Comparison of ENCODE assay signal across 9 cellular contexts in genomic region chr12:119695034-119695433, GRCh38. TPM values are rescaled to one million over a fixed set of nuclear protein-coding genes. Genes with fewer than 3 reads are reported as not detected.
DNase-seq lines count a peak whose midpoint lies in the region; ATAC-seq, FAIRE-seq and TF ChIP-seq lines count a peak whose summit lies in the region.
"Had no signal": no experiment of that assay in that cellular context is flagged by ENCODE, and none has a peak within 500 bp of the region (broad histone marks: within the 10 kb centered on the region; RNA-seq: fewer than 3 reads in every experiment).

No MANE protein-coding gene starts in this region.

- TF ChIP-seq CTCF in GM12865 (IDR thresholded peaks at IDR 0.05; ENCODE audit: insufficient read depth, low read depth, low read length, missing control alignments) (peak; percentile 30), MM.1S (IDR thresholded peaks at IDR 0.05; ENCODE audit: low read length) (peak; percentile 9; the same call in 1 of the 2 replicates), endothelial cell of umbilical vein (IDR thresholded peaks at IDR 0.05; ENCODE audit: extremely low read depth in 1 of 2, insufficient read depth in 1 of 2, low read depth in 1 of 2, low read length in 2 of 2) (peak; percentile 47 to 65), parathyroid adenoma (IDR thresholded peaks at IDR 0.05) (peak; percentile 45)

- no peak for ATAC-seq in HG02870 (IDR thresholded peaks at IDR 0.05; ENCODE audit: unreplicated experiment)

- H3K9me2 ChIP-seq in MM.1S (replicated peaks; ENCODE audit: insufficient read depth, low read length) = no peaks in the 10 kb centered on the region

- H3K79me2 ChIP-seq in MM.1S (ENCODE audit: low read length) = no peaks in the 10 kb centered on the region
- H3K79me2 ChIP-seq in endothelial cell of umbilical vein (ENCODE audit: control insufficient read depth, insufficient read depth, low read length) = no peaks in the 10 kb centered on the region
- no peaks in the 10 kb centered on the region for H3K79me2 ChIP-seq in parathyroid adenoma

- H3K27ac ChIP-seq in MM.1S (ENCODE audit: low read length) = no peak overlapping the region
- no peak overlapping the region for H3K27ac ChIP-seq in endothelial cell of umbilical vein (ENCODE audit: insufficient read depth, low read depth, low read length)
- no peak overlapping the region for H3K27ac ChIP-seq in parathyroid adenoma

- H4K20me1 ChIP-seq in MM.1S (ENCODE audit: insufficient read depth, low read length) = no peaks in the 10 kb centered on the region
- no peaks in the 10 kb centered on the region for H4K20me1 ChIP-seq in endothelial cell of umbilical vein (replicated peaks; ENCODE audit: control insufficient read depth, extremely low read depth, insufficient read depth, low read length)

- H2AFZ ChIP-seq in MM.1S (ENCODE audit: low read length) = no peak overlapping the region
- H2AFZ ChIP-seq in endothelial cell of umbilical vein (ENCODE audit: low read depth, low read length) = no peak overlapping the region
- no peak overlapping the region for H2AFZ ChIP-seq in parathyroid adenoma

- peak; percentile 38 for FAIRE-seq in endothelial cell of umbilical vein (lab: Jason Lieb, UNC)

- POLR2A ChIA-PET in endothelial cell of umbilical vein (lab: Charles Lee) = no interaction called here
- POLR2A ChIA-PET in HEK293T (lab: Yijun Ruan, JAX) = no interaction called here

- no peak for TF ChIP-seq POLR2A in endothelial cell of umbilical vein (IDR thresholded peaks at IDR 0.05; ENCODE audit: low read depth, low read length)

- H3K27me3 ChIP-seq in MM.1S (replicated peaks; ENCODE audit: insufficient read depth, low read length) (no peaks in the 10 kb centered on the region), endothelial cell of umbilical vein (ENCODE audit: control insufficient read depth in 2 of 2, insufficient read depth in 2 of 2, low read length in 2 of 2) (no peaks in the 10 kb centered on the region), parathyroid adenoma (ENCODE audit: control insufficient read depth, insufficient read depth, low read length) (no peaks in the 10 kb centered on the region), MG63 (no peaks in the 10 kb centered on the region)

- H3K4me2 ChIP-seq in MM.1S (ENCODE audit: low read depth, low read length) = no peak overlapping the region
- H3K4me2 ChIP-seq in endothelial cell of umbilical vein (ENCODE audit: insufficient read depth, low read length) = no peak overlapping the region
- H3K4me2 ChIP-seq in parathyroid adenoma (ENCODE audit: low read length) = no peak overlapping the region

- intact Hi-C loops in endothelial cell of umbilical vein (cut with micrococcal nuclease) = loop anchor here (2.0 kb wide), 1 partner anchor 14 kb away; no protein-coding TSS in a partner anchor

- H3K4me1 ChIP-seq in MM.1S (ENCODE audit: low read length) (no peaks in the 10 kb centered on the region), endothelial cell of umbilical vein (ENCODE audit: control insufficient read depth, extremely low read depth, insufficient read depth, low read length) (peaks cover 30% of the 10 kb centered on the region), parathyroid adenoma (peaks cover 16% of the 10 kb centered on the region)

- H3F3A ChIP-seq in MM.1S (ENCODE audit: insufficient read depth, low read length) = no peaks in the 10 kb centered on the region

- no peak for DNase-seq in GM12865 (ENCODE audit: low read depth)
- DNase-seq in MM.1S = no peak
- DNase-seq in endothelial cell of umbilical vein (ENCODE audit: low read depth, low spot score) = no peak
- no peak for DNase-seq in HEK293T (ENCODE audit: extremely low spot score)
- no peak for DNase-seq in MG63
- DNase-seq: activated CD8-positive, alpha-beta memory T cell treated with anti-CD3 and anti-CD28 coated beads, Interleukin-2, amount 50 U/mL, for 48 hours; occipital lobe had no signal

- dilution Hi-C loops in endothelial cell of umbilical vein (cut with MboI; ENCODE audit: extremely low pct_ligation_motif_present, low sequenced_read_pairs) = no loop called here

- H3K9me3 ChIP-seq in MM.1S (replicated peaks; ENCODE audit: insufficient read depth, low read length) (no peaks in the 10 kb centered on the region), endothelial cell of umbilical vein (replicated peaks; ENCODE audit: control insufficient read depth, insufficient read depth, low read length) (no peaks in the 10 kb centered on the region), parathyroid adenoma (ENCODE audit: control insufficient read depth, low read length) (no peaks in the 10 kb centered on the region), MG63 (no peaks in the 10 kb centered on the region)

- BruUV-seq in endothelial cell of umbilical vein (replicated peaks; lab: Mats Ljungman, UMichigan) = no TSS peak

- H3K9ac ChIP-seq in MM.1S (ENCODE audit: low read length) (no peak overlapping the region), endothelial cell of umbilical vein (replicated peaks; ENCODE audit: extremely low read depth, insufficient read depth, low read length) (no peak overlapping the region), parathyroid adenoma (no peak overlapping the region)

- CTCF ChIA-PET in endothelial cell of umbilical vein (lab: Charles Lee) (interaction anchor here (0.7 to 2.4 kb wide), 24 partner anchors 9 to 209 kb away, joined by 3 to 85 read pairs (median 4); partner anchors contain the start of gene PRKAB1), HEK293T (lab: Yijun Ruan, JAX) (interaction anchor here (0.6 to 0.7 kb wide), 2 partner anchors 21 to 1096 kb away, joined by 3 read pairs; no protein-coding TSS in a partner anchor)

- H3K4me3 ChIP-seq in GM12865 (ENCODE audit: low read depth, low read length) = no peak overlapping the region
- no peak overlapping the region for H3K4me3 ChIP-seq in MM.1S (ENCODE audit: low read length)
- no peak overlapping the region for H3K4me3 ChIP-seq in endothelial cell of umbilical vein (replicated peaks in 1 of 3; ENCODE audit: insufficient read depth in 1 of 3, low read depth in 1 of 3, low read length in 3 of 3)
- H3K4me3 ChIP-seq in parathyroid adenoma (ENCODE audit: low read depth, low read length) = no peak overlapping the region
- H3K4me3 ChIP-seq in MG63 = no peak overlapping the region

- H3K9me1 ChIP-seq in endothelial cell of umbilical vein (replicated peaks; ENCODE audit: control insufficient read depth, extremely low read depth, insufficient read depth, low read length) = no peaks in the 10 kb centered on the region

- H3K36me3 ChIP-seq in MM.1S (replicated peaks; ENCODE audit: insufficient read depth, low read length) = no peaks in the 10 kb centered on the region
- H3K36me3 ChIP-seq in endothelial cell of umbilical vein (ENCODE audit: control insufficient read depth in 2 of 2, extremely low read depth in 1 of 2, insufficient read depth in 2 of 2, low read length in 2 of 2) = no peaks in the 10 kb centered on the region
- H3K36me3 ChIP-seq in parathyroid adenoma (ENCODE audit: control insufficient read depth, insufficient read depth, low read length) = no peaks in the 10 kb centered on the region
- H3K36me3 ChIP-seq in MG63 = peaks cover 23% of the 10 kb centered on the region

TF ChIP-seq in endothelial cell of umbilical vein, 7 proteins besides CTCF, POLR2A, EP300 and RAD21:
- no peak for TF ChIP-seq FOS (IDR thresholded peaks at IDR 0.05; ENCODE audit: borderline replicate concordance, insufficient read depth, low read length)
- TF ChIP-seq POLR2AphosphoS5 (IDR thresholded peaks at IDR 0.05; ENCODE audit: insufficient read depth, low read depth, low read length) = no peak

TF ChIP-seq in HEK293T, 16 proteins besides CTCF, POLR2A, EP300 and RAD21:
- TF ChIP-seq FOXA1 (IDR thresholded peaks at IDR 0.05) (no peak), L3MBTL2 (conservative IDR thresholded peaks at IDR 0.05) (no peak), HDGF (IDR thresholded peaks at IDR 0.05; ENCODE audit: borderline replicate concordance) (no peak), NFRKB (IDR thresholded peaks at IDR 0.05) (no peak), BHLHE40 (IDR thresholded peaks at IDR 0.05; ENCODE audit: borderline replicate concordance) (no peak)

RNA-seq across cellular contexts. Expression of gene PRKAB1, which starts 27.1 kb away (rescaled TPM):
- total RNA-seq in endothelial cell of umbilical vein = 21.9 and 23.1 TPM in 2 replicates
- polyA plus RNA-seq in endothelial cell of umbilical vein = 25.9 and 27.0 TPM in 2 replicates
- 19.1 and 21.3 TPM in 2 replicates for polyA plus RNA-seq in endothelial cell of umbilical vein (2011; cell fraction: cytosol; rRNA removed)
- polyA plus RNA-seq in endothelial cell of umbilical vein (2011; cell fraction: nucleus; rRNA removed) = 37.7 and 39.3 TPM in 2 replicates
- 15.6 and 16.2 TPM in 2 replicates for polyA plus RNA-seq in endothelial cell of umbilical vein (2012)
- polyA minus RNA-seq in endothelial cell of umbilical vein = 20.9 and 21.7 TPM in 2 replicates
- polyA minus RNA-seq in endothelial cell of umbilical vein (2011; cell fraction: cytosol; rRNA and poly(A)+ RNA removed) = 26.5 TPM
- polyA minus RNA-seq in endothelial cell of umbilical vein (2011; cell fraction: nucleus; rRNA and poly(A)+ RNA removed) = 15.9 and 16.1 TPM in 2 replicates
- total RNA-seq in MG63 (2014; rRNA removed; shearing (Covaris generic); ENCODE audit: low replicate concordance) = 12.0 and 30.8 TPM in 2 replicates
